1 cellular context compared by ENCODE assay signal in genomic region chr6:145787688-145788087, GRCh38.
TF ChIP-seq lines count a peak whose summit lies in the region.

No MANE protein-coding gene starts in this region.

TF ChIP-seq in K562, 482 proteins besides CTCF, POLR2A, EP300 and RAD21 (continued from another document and continues in another):
- no peak for TF ChIP-seq ELK1 (CRISPR knock-in tag; IDR thresholded peaks at IDR 0.05)
- TF ChIP-seq CREB1 (IDR thresholded peaks at IDR 0.05) = no peak; the same call in 1 of the 2 replicates
- TF ChIP-seq CREB1 (CRISPR knock-in tag; IDR thresholded peaks at IDR 0.05) = no peak
- TF ChIP-seq U2AF2 (optimal IDR thresholded peaks at IDR 0.05; ENCODE audit: low read depth, low read length) = no peak
- no peak for TF ChIP-seq CCNT2 (IDR thresholded peaks at IDR 0.05; ENCODE audit: borderline replicate concordance, extremely low read depth, insufficient read length, low read depth, low read length)
- TF ChIP-seq PURB (CRISPR knock-in tag; IDR thresholded peaks at IDR 0.05; ENCODE audit: low read depth) = no peak
- no peak for TF ChIP-seq BCLAF1 (IDR thresholded peaks at IDR 0.05; ENCODE audit: borderline replicate concordance in 1 of 2, control insufficient read depth in 1 of 2, low read depth in 2 of 2, low read length in 1 of 2)
- TF ChIP-seq CBX5 (IDR thresholded peaks at IDR 0.05; ENCODE audit: borderline replicate concordance, low read depth) = no peak
- no peak for TF ChIP-seq MITF (IDR thresholded peaks at IDR 0.05)
- TF ChIP-seq TOE1 (IDR thresholded peaks at IDR 0.05; ENCODE audit: borderline replicate concordance) = no peak
- no peak for TF ChIP-seq TOE1 (CRISPR knock-in tag; IDR thresholded peaks at IDR 0.05; ENCODE audit: borderline replicate concordance, low read depth)
- TF ChIP-seq GABPA (tag; conservative IDR thresholded peaks at IDR 0.05; ENCODE audit: low read depth) = no peak
- no peak for TF ChIP-seq NELFE (IDR thresholded peaks at IDR 0.05; ENCODE audit: insufficient read depth, insufficient read length)
- no peak for TF ChIP-seq CBX1 (IDR thresholded peaks at IDR 0.05; ENCODE audit: low read depth)
- TF ChIP-seq HDAC8 (tag; IDR thresholded peaks at IDR 0.05) = no peak
- TF ChIP-seq FOXK1 (CRISPR knock-in tag; IDR thresholded peaks at IDR 0.05; ENCODE audit: borderline replicate concordance) = no peak
- TF ChIP-seq CREB3 (tag; conservative IDR thresholded peaks at IDR 0.05; ENCODE audit: low read depth) = no peak
- TF ChIP-seq MEF2D (tag; conservative IDR thresholded peaks at IDR 0.05; ENCODE audit: low read depth) = no peak
- 0 out of 4 replicates have a peak, but pooled peaks have one; percentile 24 to 28 for TF ChIP-seq FOXK2 (conservative IDR thresholded peaks at IDR 0.05 in 1 of 2, IDR thresholded peaks at IDR 0.05 in 1 of 2; ENCODE audit: low read depth in 2 of 2)
- peak; percentile 77; the same call in 1 of the 2 replicates for TF ChIP-seq DMBX1 (CRISPR knock-in tag; IDR thresholded peaks at IDR 0.05; ENCODE audit: borderline replicate concordance)
- TF ChIP-seq E2F6 (IDR thresholded peaks at IDR 0.05; ENCODE audit: borderline replicate concordance in 1 of 2, extremely low read depth in 1 of 2, insufficient read depth in 1 of 2, insufficient read length in 1 of 2, low read depth in 1 of 2, low read length in 1 of 2, poor library complexity in 1 of 2, severe bottlenecking in 1 of 2) = no peak
- peak; percentile 91 for TF ChIP-seq TEAD4 (IDR thresholded peaks at IDR 0.05; ENCODE audit: low read length)
- no peak for TF ChIP-seq TEAD4 (CRISPR knock-in tag; IDR thresholded peaks at IDR 0.05; ENCODE audit: borderline replicate concordance)
- TF ChIP-seq NONO (IDR thresholded peaks at IDR 0.05; ENCODE audit: low read depth in 2 of 2, low read length in 1 of 2) = 0 out of 4 replicates have a peak, but pooled peaks of 1 of the 2 experiments have one; percentile 12
- no peak for TF ChIP-seq FOXJ2 (tag; IDR thresholded peaks at IDR 0.05)
- no peak for TF ChIP-seq PHTF2 (CRISPR knock-in tag; IDR thresholded peaks at IDR 0.05)
- no peak for TF ChIP-seq ETV6 (IDR thresholded peaks at IDR 0.05; ENCODE audit: borderline replicate concordance in 1 of 2, low read depth in 2 of 2, low read length in 1 of 2)
- no peak for TF ChIP-seq ETV6 (CRISPR knock-in tag; IDR thresholded peaks at IDR 0.05; ENCODE audit: borderline replicate concordance)
- TF ChIP-seq RNF2 (IDR thresholded peaks at IDR 0.05) = no peak
- no peak for TF ChIP-seq BRF1 (IDR thresholded peaks at IDR 0.05; ENCODE audit: borderline replicate concordance, extremely low read depth, insufficient read length)
- TF ChIP-seq TFAM (CRISPR knock-in tag; conservative IDR thresholded peaks at IDR 0.05) = no peak
- peak; percentile 76 for TF ChIP-seq EHMT2 (IDR thresholded peaks at IDR 0.05)
- TF ChIP-seq DPF2 (IDR thresholded peaks at IDR 0.05) = peak; percentile 95
- no peak for TF ChIP-seq ZNF778 (CRISPR knock-in tag; IDR thresholded peaks at IDR 0.05)
- no peak for TF ChIP-seq ZNF239 (CRISPR knock-in tag; IDR thresholded peaks at IDR 0.05)
- no peak; the same call in 1 of the 2 replicates for TF ChIP-seq MTA3 (IDR thresholded peaks at IDR 0.05; ENCODE audit: borderline replicate concordance)
- no peak for TF ChIP-seq ETV5 (CRISPR knock-in tag; IDR thresholded peaks at IDR 0.05; ENCODE audit: low read depth)
- no peak for TF ChIP-seq HMGXB4 (CRISPR knock-in tag; IDR thresholded peaks at IDR 0.05)
- no peak for TF ChIP-seq NFE2L1 (tag; IDR thresholded peaks at IDR 0.05; ENCODE audit: borderline replicate concordance, low read depth)
- TF ChIP-seq MIER1 (IDR thresholded peaks at IDR 0.05; ENCODE audit: low read depth) = no peak
- peak; percentile 39; the same call in 1 of the 2 replicates for TF ChIP-seq ZNF316 (IDR thresholded peaks at IDR 0.05)
- no peak for TF ChIP-seq ZBTB12 (CRISPR knock-in tag; IDR thresholded peaks at IDR 0.05)
- no peak for TF ChIP-seq SMARCA5 (IDR thresholded peaks at IDR 0.05)
- 0 out of 2 replicates have a peak, but pooled peaks have one; percentile 14 for TF ChIP-seq CEBPB (tag; IDR thresholded peaks at IDR 0.05)
- no peak for TF ChIP-seq ATF2 (CRISPR knock-in tag; IDR thresholded peaks at IDR 0.05)
- no peak for TF ChIP-seq STAG1 (CRISPR knock-in tag; IDR thresholded peaks at IDR 0.05; ENCODE audit: borderline replicate concordance)
- no peak for TF ChIP-seq CREBBP (IDR thresholded peaks at IDR 0.05; ENCODE audit: low read depth, low read length)
- TF ChIP-seq TFE3 (CRISPR knock-in tag; IDR thresholded peaks at IDR 0.05) = no peak
- peak; percentile 84 to 86; a peak in 3 of 4 replicates for TF ChIP-seq TRIM24 (IDR thresholded peaks at IDR 0.05)
- TF ChIP-seq ZFP91 (CRISPR knock-in tag; IDR thresholded peaks at IDR 0.05) = no peak
- TF ChIP-seq YY1 (IDR thresholded peaks at IDR 0.05; ENCODE audit: borderline replicate concordance in 1 of 3, control insufficient read depth in 1 of 3, extremely low read depth in 1 of 3, insufficient read depth in 3 of 3, insufficient read length in 1 of 3, insufficient replicate concordance in 2 of 3, low read depth in 1 of 3, low read length in 2 of 3) = no peak
- TF ChIP-seq ZNF436 (CRISPR knock-in tag; IDR thresholded peaks at IDR 0.05) = no peak
- no peak for TF ChIP-seq GTF2E2 (tag; IDR thresholded peaks at IDR 0.05)
- no peak for TF ChIP-seq MTF1 (CRISPR knock-in tag; IDR thresholded peaks at IDR 0.05; ENCODE audit: borderline replicate concordance)
- no peak for TF ChIP-seq ZNF146 (CRISPR knock-in tag; IDR thresholded peaks at IDR 0.05; ENCODE audit: unreplicated experiment)
- no peak for TF ChIP-seq ZKSCAN1 (IDR thresholded peaks at IDR 0.05; ENCODE audit: low read depth, low read length)
- TF ChIP-seq CBFB (CRISPR knock-in tag; IDR thresholded peaks at IDR 0.05) = no peak
- no peak for TF ChIP-seq MAX (CRISPR knock-in tag; IDR thresholded peaks at IDR 0.05)
